8 cellular contexts compared by ENCODE assay signal in the genomic region with DNA sequence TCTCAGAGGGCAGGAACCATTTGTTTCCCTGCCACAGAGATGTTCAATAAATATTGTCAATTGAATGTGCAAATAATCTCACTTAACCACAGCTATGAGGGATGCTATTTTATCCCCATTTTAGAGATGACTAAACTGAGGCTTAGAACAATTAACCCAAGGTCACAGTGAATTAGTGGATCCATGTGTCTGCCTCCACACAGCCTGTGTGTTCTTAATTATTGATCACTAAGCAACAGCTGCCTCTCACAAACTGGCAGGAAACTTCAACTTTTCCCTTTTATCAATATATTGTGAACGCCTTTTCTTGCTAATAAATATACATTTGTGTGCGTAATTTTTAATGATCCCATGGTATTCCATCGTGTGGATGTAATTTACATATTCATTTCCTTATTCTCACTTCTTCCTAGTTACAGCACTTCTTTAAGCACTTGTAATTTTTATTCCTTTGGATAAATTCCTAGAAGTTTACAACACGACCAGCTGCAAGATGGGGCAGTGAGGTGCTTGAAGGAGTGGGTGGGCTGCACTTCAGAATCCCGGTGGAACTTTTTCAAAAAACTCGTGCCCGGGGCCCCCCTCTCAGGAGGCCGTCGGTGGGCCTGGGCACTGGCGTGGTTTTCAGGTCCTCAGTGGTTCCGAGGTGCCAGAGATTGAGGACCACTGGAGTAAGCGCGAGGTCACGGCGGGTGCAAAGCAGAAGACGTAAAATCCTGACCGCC. TPM values are rescaled to one million over a fixed set of nuclear protein-coding genes. Genes with fewer than 3 reads are reported as not detected.
DNase-seq lines count a peak whose midpoint lies in the region; ATAC-seq and TF ChIP-seq lines count a peak whose summit lies in the region.

No MANE protein-coding gene starts in this region.

- no peak for TF ChIP-seq POLR2A in breast epithelium (IDR thresholded peaks at IDR 0.05)

- peak overlapping the region; percentile 83 for H3K4me3 ChIP-seq in HUES6 (ENCODE audit: low read depth, low read length)
- peak overlapping the region; percentile 84 to 97 (median 90) for H3K4me3 ChIP-seq in breast epithelium
- peak overlapping the region; percentile 12 for H3K4me3 ChIP-seq in mucosa of descending colon

- H3K36me3 ChIP-seq in HUES6 (ENCODE audit: control insufficient read depth, insufficient read depth, low read length): peaks cover 19% of the 10 kb centered on the region
- no peaks in the 10 kb centered on the region for H3K36me3 ChIP-seq in breast epithelium
- H3K36me3 ChIP-seq in mucosa of descending colon (ENCODE audit: low read depth): peaks cover 5% of the 10 kb centered on the region

- peak overlapping the region; percentile 85 for H3K9ac ChIP-seq in HUES6 (ENCODE audit: low read length)

- H3K4me1 ChIP-seq in HUES6 (ENCODE audit: control insufficient read depth, insufficient read depth, low read length): peaks cover 27% of the 10 kb centered on the region
- no peaks in the 10 kb centered on the region for H3K4me1 ChIP-seq in breast epithelium
- peaks cover 20% of the 10 kb centered on the region for H3K4me1 ChIP-seq in mucosa of descending colon (ENCODE audit: low read depth)

- H3K27ac ChIP-seq in HUES6 (ENCODE audit: low read depth, low read length): peak overlapping the region; percentile 85
- H3K27ac ChIP-seq in breast epithelium: peak overlapping the region; percentile 94 to 97

- ATAC-seq in mucosa of descending colon (no peak), HG03108 (IDR thresholded peaks at IDR 0.05; ENCODE audit: unreplicated experiment) (no peak)

- no peaks in the 10 kb centered on the region for H3K27me3 ChIP-seq in HUES6 (ENCODE audit: control insufficient read depth, insufficient read depth, low read length)
- no peaks in the 10 kb centered on the region for H3K27me3 ChIP-seq in breast epithelium

- peak; percentile 9 for DNase-seq in GF-D8 (lab: John Stamatoyannopoulos, UW)
- no peak for DNase-seq in breast epithelium (ENCODE audit: low spot score in 2 of 2)
- DNase-seq in mucosa of descending colon: no peak
- DNase-seq in OCI-M2 (lab: John Stamatoyannopoulos, UW; ENCODE audit: unreplicated experiment): no peak
- no peak for DNase-seq in NCI-H1436 (lab: John Stamatoyannopoulos, UW)
- DNase-seq in amniotic stem cell (lab: John Stamatoyannopoulos, UW): no peak

- TF ChIP-seq CTCF in breast epithelium (IDR thresholded peaks at IDR 0.05): no peak
- no peak for TF ChIP-seq CTCF in mucosa of descending colon (IDR thresholded peaks at IDR 0.05)

- H3K9me3 ChIP-seq in HUES6 (ENCODE audit: control insufficient read depth, insufficient read depth, low read depth, low read length) (no peaks in the 10 kb centered on the region), breast epithelium (no peaks in the 10 kb centered on the region), mucosa of descending colon (no peaks in the 10 kb centered on the region)

- intact Hi-C loops in breast epithelium (cut with DNase I; ENCODE audit: low total_unique reads) (no loop called here), mucosa of descending colon (cut with DNase I, micrococcal nuclease) (no loop called here)

RNA-seq across cellular contexts. Expression of a gene that starts 0.9 kb away (rescaled TPM):
- total RNA-seq in breast epithelium (10 to 100 TPM; 20.8 to 33.5 (median 32.1) TPM), mucosa of descending colon (100 to 1,000 TPM; 139 to 254 (median 169) TPM)

RNA-seq across cellular contexts. Expression of a gene that starts 31.5 kb away (rescaled TPM):
- total RNA-seq in breast epithelium (10 to 100 TPM in 2 of 3 donors, 1 to 10 TPM in 1; 4.0 to 12.3 (median 10.8) TPM), mucosa of descending colon (10 to 100 TPM in 2 of 3 donors, 1 to 10 TPM in 1; 9.2 to 11.6 (median 10.0) TPM)

Comparison
In these comparisons a context has a peak if more than half of its experiments do, and no peak if none do; other contexts are left out.
1. H3K4me3 ChIP-seq: peak in every context shown above with its lines; median percentile 90 in breast epithelium; 83 in HUES6; 12 in mucosa of descending colon.
2. RNA of a gene that starts 0.9 kb away (total RNA-seq): 139 to 254 TPM in mucosa of descending colon; 20.8 to 33.5 TPM in breast epithelium; every median in the first group is over 4 times any median in the second.